In the genomic region with DNA sequence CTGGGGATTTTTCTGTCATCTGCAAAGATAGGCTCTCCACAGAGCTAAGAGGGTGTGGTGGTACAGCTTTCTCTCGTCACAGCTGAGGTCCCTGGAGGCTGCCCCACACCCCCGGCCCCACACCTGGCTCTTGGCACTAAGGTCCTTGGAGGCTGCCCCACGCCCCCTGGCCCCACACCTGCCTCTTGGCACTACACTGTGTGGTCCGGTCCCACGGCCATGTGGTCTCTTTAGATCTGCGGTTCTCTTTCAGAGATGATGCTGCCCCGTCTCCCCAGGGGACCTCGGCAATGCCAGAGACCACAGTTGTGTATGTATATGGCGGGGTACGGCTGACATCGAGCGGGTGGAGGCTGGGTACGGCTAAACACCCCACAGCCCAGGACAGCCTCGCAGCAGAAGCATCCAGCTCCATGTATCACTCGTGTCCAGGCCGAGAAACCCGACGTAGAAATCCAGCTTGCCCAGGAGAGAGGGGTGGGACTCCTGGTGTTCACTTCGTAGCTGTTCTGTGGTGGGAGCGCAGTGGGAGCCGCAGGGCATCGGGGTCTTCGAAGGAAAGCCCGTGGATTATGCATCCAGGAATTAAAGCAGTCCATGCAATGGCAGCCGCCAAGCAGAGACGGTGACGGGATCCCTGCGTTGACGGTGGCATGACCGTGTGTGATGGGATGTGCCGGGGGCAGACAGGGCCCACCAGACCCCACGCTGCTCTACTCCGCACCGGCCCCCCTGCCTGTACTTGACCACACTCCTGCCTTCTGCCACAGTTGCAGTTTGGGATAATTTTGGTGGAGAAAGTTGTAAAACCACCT, we compare ENCODE assay signal across 23 cellular contexts.
"Had no signal": no experiment of that assay in that cellular context is flagged by ENCODE, and none has a peak within 500 bp of the region (broad histone marks: within the 10 kb centered on the region; RNA-seq: fewer than 3 reads in every experiment).

No MANE protein-coding gene starts in this region.

- H3K9me3 ChIP-seq: MG63, SJSA1 had no signal

- FAIRE-seq: RCC 7860 had no signal

- H3K4me1 ChIP-seq: SJSA1 had no signal

- H3K27ac ChIP-seq: SJSA1, SK-N-MC had no signal

- H3K4me3 ChIP-seq: MG63, SJSA1, SK-N-MC had no signal

- DNase-seq: IMR-90, Karpas-422, KG1, MG63, NCI-H1092, NCI-H1105 treated with DMSO at 0.1 percent for 48 hours, NCI-H1417 treated with DMSO at 0.1 percent for 48 hours, NCI-H146, NCI-H1694 treated with DMSO at 0.1 percent for 48 hours, NCI-H1930, NCI-H2081, NCI-H2107, NCI-H2227 treated with DMSO at 0.1 percent for 48 hours, NCI-H524, NCI-H526 treated with DMSO at 0.1 percent for 48 hours, NCI-H774, Right ventricle myocardium superior, RPMI8226, SIG-M5 had no signal

- H3K36me3 ChIP-seq: MG63, SJSA1 had no signal

- ATAC-seq: HepG2 had no signal
